Comparison of ENCODE assay signal across 8 cellular contexts in genomic region chr9:93003552-93004407, GRCh38. TPM values are rescaled to one million over a fixed set of nuclear protein-coding genes. Genes with fewer than 3 reads are reported as not detected.
DNase-seq lines count a peak whose midpoint lies in the region; ATAC-seq, FAIRE-seq and TF ChIP-seq lines count a peak whose summit lies in the region.

No MANE protein-coding gene starts in this region.

- H3K4me3 ChIP-seq in HFF-Myc (replicated peaks; ENCODE audit: low read depth, low read length) (no peak overlapping the region), Panc1 (ENCODE audit: low read depth in 2 of 2, low read length in 2 of 2) (peak overlapping the region; percentile 50 to 68)

- CTCF ChIA-PET in Panc1 (lab: Charles Lee) = interaction anchor here (0.6 to 1.3 kb wide), 4 partner anchors 42 to 791 kb away, joined by 3 to 7 read pairs (median 4); no protein-coding TSS in a partner anchor

- no peaks in the 10 kb centered on the region for H3K36me3 ChIP-seq in Panc1 (ENCODE audit: control insufficient read depth, insufficient read depth, low read length)

- BruUV-seq in Panc1 (replicated peaks; lab: Mats Ljungman, UMichigan) = no TSS peak

- TF ChIP-seq CTCF in HFF-Myc (IDR thresholded peaks at IDR 0.05; ENCODE audit: low read depth, low read length, missing control alignments) (peak; percentile 63), Panc1 (IDR thresholded peaks at IDR 0.05) (peak; percentile 86), foreskin keratinocyte (conservative IDR thresholded peaks at IDR 0.05) (peak; percentile 78)

- POLR2A ChIA-PET in Panc1 (lab: Charles Lee) = no interaction called here

- ATAC-seq in Panc1 (peak; percentile 96), foreskin keratinocyte (peak; percentile 79), HG03280 (IDR thresholded peaks at IDR 0.05; ENCODE audit: unreplicated experiment) (no peak)

- in situ Hi-C loops in Panc1 (cut with HindIII; ENCODE audit: low pct_unique_long_range_greater_than_20kb, low sequenced_read_pairs) = no loop called here

- H3K9me3 ChIP-seq in Panc1 (ENCODE audit: control insufficient read depth, insufficient read depth, low read depth, low read length) = no peaks in the 10 kb centered on the region

- no peak for FAIRE-seq in urothelium cell line (lab: Jason Lieb, UNC)

- no peaks in the 10 kb centered on the region for H3K27me3 ChIP-seq in Panc1 (ENCODE audit: control insufficient read depth, insufficient read depth, low read length)
- H3K27me3 ChIP-seq in foreskin keratinocyte = peaks cover 7% of the 10 kb centered on the region

- H3K27ac ChIP-seq in Panc1 (ENCODE audit: low read length) = 0 out of 2 replicates have a peak overlapping the region, but pooled peaks have one; percentile 44
- H3K27ac ChIP-seq in foreskin keratinocyte = no peak overlapping the region

- intact Hi-C loops in Panc1 (cut with micrococcal nuclease; ENCODE audit: unreplicated experiment) = loop anchor here (10.0 kb wide), 1 partner anchor 91 kb away; the partner anchor contains the start of gene CARD19

- H3K4me1 ChIP-seq in Panc1 (ENCODE audit: control insufficient read depth, insufficient read depth, low read length) = peaks cover 3% of the 10 kb centered on the region
- no peaks in the 10 kb centered on the region for H3K4me1 ChIP-seq in foreskin keratinocyte

- peak; percentile 85 for DNase-seq in DMS 273 (lab: John Stamatoyannopoulos, UW; ENCODE audit: unreplicated experiment)
- no peak for DNase-seq in HFF-Myc (ENCODE audit: extremely low read depth, low read depth)
- peak; percentile 24 for DNase-seq in Panc1 (ENCODE audit: low read depth, low spot score)
- DNase-seq in activated T-helper 1 cell treated with Interleukin-2 at 50 U/mL for 16 hours (ENCODE audit: low read depth) = peak; percentile 47
- peak in 1 of 2 donors; percentile 44 for DNase-seq in foreskin keratinocyte
- DNase-seq in pons (ENCODE audit: low spot score) = peak; percentile 3
- peak; percentile 75 for DNase-seq in urothelium cell line (ENCODE audit: low spot score)

RNA-seq across cellular contexts. Expression of gene SUSD3, which starts 54.7 kb away (rescaled TPM):
- total RNA-seq in Panc1 (2021; ENCODE audit: unreplicated experiment) (5.0 TPM), foreskin keratinocyte (0.11 and 0.44 TPM in 2 replicates)
- 12.7 TPM for polyA plus RNA-seq in Panc1 (2012; ENCODE audit: insufficient read length)
- polyA plus RNA-seq in foreskin keratinocyte = 0.18 and 0.24 TPM in 2 replicates

RNA-seq across cellular contexts. Expression of gene FGD3, which starts 56.5 kb away (rescaled TPM):
- total RNA-seq in Panc1 (2021; ENCODE audit: unreplicated experiment) (0.80 TPM), foreskin keratinocyte (0.11 and 0.20 TPM in 2 replicates)
- 0.93 TPM for polyA plus RNA-seq in Panc1 (2012; ENCODE audit: insufficient read length)
- polyA plus RNA-seq in foreskin keratinocyte = 0.08 and 0.13 TPM in 2 replicates
